Comparison of ENCODE assay signal across 8 cellular contexts in the genomic region with DNA sequence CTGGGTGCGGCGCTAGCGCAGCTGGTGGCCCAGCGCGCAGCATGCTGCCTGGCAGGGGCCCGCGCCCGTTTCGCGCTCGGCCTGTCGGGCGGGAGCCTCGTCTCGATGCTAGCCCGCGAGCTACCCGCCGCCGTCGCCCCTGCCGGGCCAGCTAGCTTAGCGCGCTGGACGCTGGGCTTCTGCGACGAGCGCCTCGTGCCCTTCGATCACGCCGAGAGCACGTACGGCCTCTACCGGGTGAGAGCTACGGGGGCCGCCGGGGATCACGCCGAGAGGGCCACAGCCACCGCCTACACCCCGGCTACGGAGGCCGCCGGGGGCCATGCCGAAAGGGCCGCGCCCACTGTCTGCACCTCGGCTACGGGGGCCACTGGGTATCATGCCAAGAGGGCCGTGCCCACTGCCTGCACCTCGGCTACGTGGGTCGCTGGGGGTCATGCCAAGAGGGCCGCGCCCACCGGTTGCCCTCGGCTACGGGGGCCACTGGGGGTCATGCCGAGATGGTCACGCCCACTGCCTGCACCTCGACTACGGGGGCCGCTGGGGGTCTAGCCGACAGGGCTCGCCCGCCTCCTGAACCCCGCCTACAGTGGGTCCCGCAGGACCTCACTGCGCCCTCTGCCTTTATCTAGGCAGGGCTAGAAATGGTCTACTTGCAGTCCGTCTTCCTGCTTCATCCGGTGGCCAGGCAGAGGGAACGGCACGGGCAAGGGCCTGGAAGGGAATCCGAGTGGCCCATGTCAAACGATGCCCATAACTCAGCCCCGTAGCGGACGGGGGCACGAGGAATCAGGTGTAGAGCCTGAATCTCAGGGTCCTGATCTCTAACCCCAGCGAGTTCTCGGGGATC. TPM values are rescaled to one million over a fixed set of nuclear protein-coding genes. Genes with fewer than 3 reads are reported as not detected.
DNase-seq lines count a peak whose midpoint lies in the region; ATAC-seq, FAIRE-seq and TF ChIP-seq lines count a peak whose summit lies in the region.

No MANE protein-coding gene starts in this region.

- no peak overlapping the region; the same call in 1 of the 2 replicates for H3K4ac ChIP-seq in H9 (ENCODE audit: low read depth, low read length)

- H4K5ac ChIP-seq in H9 (ENCODE audit: insufficient read length, low read depth, low read length): no peak overlapping the region

- no peak overlapping the region for H3T11ph ChIP-seq in H9 (ENCODE audit: low read length)

- no peak overlapping the region for H3K23ac ChIP-seq in H9 (ENCODE audit: insufficient read length, low read depth, low read length)

- H2BK5ac ChIP-seq in H9 (ENCODE audit: insufficient read length, low read length): no peak overlapping the region

- H3K27ac ChIP-seq in H9 (ENCODE audit: insufficient read length, low read depth, low read length) (no peak overlapping the region), adipose tissue (ENCODE audit: low read depth, low read length) (peak overlapping the region; percentile 71)

- DNase-seq in GM06990 (ENCODE audit: extremely low read depth, insufficient read length) (peak; percentile 94), H9 (peak; percentile 93), M059J (ENCODE audit: low read depth) (peak; percentile 57), SW480 (ENCODE audit: low spot score) (peak; percentile 76), left ventricle myocardium superior (peak; percentile 93), pulmonary artery endothelial cell (ENCODE audit: low read depth, low spot score) (peak; percentile 51), urothelium cell line (ENCODE audit: low spot score) (peak; percentile 68)

- ATAC-seq in left ventricle myocardium superior: peak; percentile 82

- peaks cover 0 to under 1% of the 10 kb centered on the region in 2 experiments; a peak in 1 of 5 replicates for H3K9me3 Mint-ChIP-seq in H9

- H3K56ac ChIP-seq in H9 (ENCODE audit: insufficient read length, low read depth, low read length): no peak overlapping the region

- no peaks in the 10 kb centered on the region for H3K79me2 ChIP-seq in H9 (ENCODE audit: insufficient read depth, low read length)

- peak overlapping the region; percentile 94 to 98 for H3K4me3 Mint-ChIP-seq in H9

- no peaks in the 10 kb centered on the region for H3K4me1 ChIP-seq in H9 (ENCODE audit: insufficient read depth, low read length)

- H3K4me3 ChIP-seq in GM06990 (replicated peaks; ENCODE audit: low read depth, low read length): peak overlapping the region; percentile 96

- no peak for FAIRE-seq in urothelium cell line (lab: Jason Lieb, UNC)

- H3K27ac Mint-ChIP-seq in H9: peak overlapping the region in 2 of 3 experiments; percentile 64 to 82; a peak in 3 of 7 replicates

- H3K36me3 ChIP-seq in GM06990 (ENCODE audit: control insufficient read depth, insufficient read depth, low read length): peaks cover 7% of the 10 kb centered on the region

- peaks cover 7% of the 10 kb centered on the region for H3K23me2 ChIP-seq in H9 (ENCODE audit: insufficient read length, low read depth, low read length, poor library complexity, severe bottlenecking)

- WGBS in H9 (ENCODE audit: extremely low coverage, insufficient read length, low lambda C conversion rate): no CpG with 5 or more reads among the region's 82 CpGs
- WGBS in adipose tissue, 3 donors: 0 to 1% (median 1%) methylated on average over 78 to 82 of the region's 82 CpGs

- H3K14ac ChIP-seq in H9 (ENCODE audit: insufficient read depth, low read length): peak overlapping the region; percentile 88

- peaks cover 18% of the 10 kb centered on the region in 2 experiments for H3K4me1 Mint-ChIP-seq in H9

- peak overlapping the region; percentile 74 for H3K9ac ChIP-seq in H9 (ENCODE audit: extremely low read depth, insufficient read length, low read length)

- no peak overlapping the region for H2BK15ac ChIP-seq in H9 (ENCODE audit: low read depth, low read length)

- TF ChIP-seq CTCF in GM06990 (IDR thresholded peaks at IDR 0.05; ENCODE audit: insufficient read depth, low read length, poor library complexity, severe bottlenecking) (peak; percentile 43), H9 (conservative IDR thresholded peaks at IDR 0.05) (peak; percentile 47; the same call in 2 of the 3 replicates)

- intact Hi-C loops in left ventricle myocardium superior (cut with micrococcal nuclease): no loop called here

- no peak overlapping the region for H2BK20ac ChIP-seq in H9 (ENCODE audit: low read depth, low read length, poor library complexity, severe bottlenecking)

- no peak overlapping the region for H2AFZ ChIP-seq in H9 (ENCODE audit: low read length)

- peak overlapping the region; percentile 62 for H3K4me2 ChIP-seq in H9 (ENCODE audit: insufficient read depth, insufficient read length, low read length)

- no peaks in the 10 kb centered on the region; the same call in 1 of the 2 replicates for H3K27me3 Mint-ChIP-seq in H9 (ENCODE audit: low read depth)

- H3K27me3 ChIP-seq in GM06990 (replicated peaks; ENCODE audit: control insufficient read depth, insufficient read depth, low read length) (no peaks in the 10 kb centered on the region), H9 (ENCODE audit: insufficient read depth, low read length) (no peaks in the 10 kb centered on the region)

- no peaks in the 10 kb centered on the region for H4K20me1 ChIP-seq in H9 (ENCODE audit: control insufficient read depth, insufficient read depth, insufficient read length)

- no peak overlapping the region for H2BK120ac ChIP-seq in H9 (ENCODE audit: low read depth, low read length, poor library complexity, severe bottlenecking)

- peaks cover 13 to 22% (median 14%) of the 10 kb centered on the region in 3 experiments for H3K36me3 Mint-ChIP-seq in H9 (ENCODE audit: insufficient read depth in 1 of 3, low read depth in 3 of 3)

- no peak overlapping the region for H2AK5ac ChIP-seq in H9 (ENCODE audit: insufficient read length, low read length)

- H3K9me3 ChIP-seq in H9 (ENCODE audit: control insufficient read depth, low read depth, low read length): no peaks in the 10 kb centered on the region

- no peak overlapping the region for H4K91ac ChIP-seq in H9 (ENCODE audit: insufficient read length, low read depth, low read length)

- H4K8ac ChIP-seq in H9 (replicated peaks; ENCODE audit: insufficient read length, low read depth, low read length): no peak overlapping the region

- no peak overlapping the region for H2BK12ac ChIP-seq in H9 (ENCODE audit: insufficient read length, low read depth, low read length)

- no peaks in the 10 kb centered on the region for H3K79me1 ChIP-seq in H9 (ENCODE audit: insufficient read depth, low read depth, low read length, poor library complexity, severe bottlenecking)

- peak overlapping the region; percentile 84 for H3K18ac ChIP-seq in H9 (ENCODE audit: insufficient read length, low read depth, low read length)

RNA-seq across cellular contexts. Expression of gene PGLS, which starts 0.5 kb away (rescaled TPM):
- 73.1 and 76.0 TPM in 2 replicates for total RNA-seq in H9 (2021)
- total RNA-seq in M059J (2014; rRNA removed; shearing (Covaris generic)): 53.3 and 66.8 TPM in 2 replicates
- 100 to 1,000 TPM in 1 of 3 donors, 10 to 100 TPM in 2; 67.1 to 126 (median 86.4) TPM for polyA plus RNA-seq in adipose tissue
- 19.7 TPM for total RNA-seq in left ventricle myocardium superior
- total RNA-seq in pulmonary artery endothelial cell: 44.6 and 45.2 TPM in 2 replicates

RNA-seq across cellular contexts. Expression of gene SLC27A1, which starts 41.6 kb away (rescaled TPM):
- total RNA-seq in H9 (2021): 6.3 and 6.4 TPM in 2 replicates
- total RNA-seq in M059J (2014; rRNA removed; shearing (Covaris generic)): 4.8 and 12.2 TPM in 2 replicates
- polyA plus RNA-seq in adipose tissue: 10 to 100 TPM; 12.3 to 30.6 (median 23.7) TPM
- total RNA-seq in left ventricle myocardium superior: 68.9 TPM
- total RNA-seq in pulmonary artery endothelial cell: 9.8 and 10.0 TPM in 2 replicates

RNA-seq across cellular contexts. Expression of gene COLGALT1, which starts 43.5 kb away (rescaled TPM):
- 45.3 and 48.5 TPM in 2 replicates for total RNA-seq in H9 (2021)
- 104 and 150 TPM in 2 replicates for total RNA-seq in M059J (2014; rRNA removed; shearing (Covaris generic))
- 10 to 100 TPM; 21.5 to 68.3 (median 50.4) TPM for polyA plus RNA-seq in adipose tissue
- total RNA-seq in left ventricle myocardium superior: 33.0 TPM
- 107 and 142 TPM in 2 replicates for total RNA-seq in pulmonary artery endothelial cell

RNA-seq across cellular contexts. Expression of gene NXNL1, which starts 51.2 kb away (rescaled TPM):
- total RNA-seq in H9 (2021) (not detected in 2 replicates), left ventricle myocardium superior (not detected), pulmonary artery endothelial cell (not detected in 2 replicates)
- not detected in 2 replicates for total RNA-seq in M059J (2014; rRNA removed; shearing (Covaris generic))
- polyA plus RNA-seq in adipose tissue: 1 to 10 TPM in 2 of 3 donors, under 1 TPM in 1; 0.07 to 1.6 (median 1.6) TPM
